Comparison of ENCODE assay signal across 10 cellular contexts in the genomic region with DNA sequence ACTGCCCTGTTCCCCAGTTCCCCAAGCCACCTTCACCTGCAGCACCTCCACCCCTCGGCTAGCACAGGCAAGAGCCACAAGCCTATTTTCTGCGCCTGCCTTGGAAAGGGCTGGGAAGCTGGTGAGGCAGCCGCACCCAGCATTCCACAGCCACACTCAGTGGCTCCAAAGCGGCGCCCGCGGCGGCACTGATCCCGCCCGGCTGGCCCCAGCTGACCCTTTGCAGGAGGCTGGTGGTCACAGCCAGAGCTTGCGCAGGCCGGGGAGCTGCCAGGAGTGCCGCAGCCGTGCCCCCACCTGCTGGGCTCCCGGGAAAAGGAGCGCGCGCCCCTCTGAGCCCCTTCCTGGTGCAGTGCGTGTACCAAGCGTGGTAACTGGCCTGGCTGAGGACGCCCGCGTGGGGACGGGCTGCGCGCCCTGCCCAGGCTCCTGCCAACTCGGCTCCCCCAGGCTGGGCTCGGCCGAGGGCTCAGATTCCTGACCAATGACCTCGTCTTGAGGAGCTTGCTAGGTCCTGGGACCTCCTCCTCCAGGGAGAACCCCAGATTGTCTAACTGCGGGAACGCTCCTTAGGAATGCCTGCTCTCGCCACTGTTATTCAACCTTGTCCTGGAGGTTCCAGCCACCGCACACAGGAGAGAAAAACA. TPM values are rescaled to one million over a fixed set of nuclear protein-coding genes. Genes with fewer than 3 reads are reported as not detected.
DNase-seq lines count a peak whose midpoint lies in the region; ATAC-seq, FAIRE-seq and TF ChIP-seq lines count a peak whose summit lies in the region.
"Had no signal": no experiment of that assay in that cellular context is flagged by ENCODE, and none has a peak within 500 bp of the region (broad histone marks: within the 10 kb centered on the region; RNA-seq: fewer than 3 reads in every experiment).

No MANE protein-coding gene starts in this region.

- FAIRE-seq in small intestine (lab: Jason Lieb, UNC) = no peak
- FAIRE-seq: GM12892 had no signal

- H3K4me1 Mint-ChIP-seq in HFFc6 (ENCODE audit: low read depth) = peaks cover 12% of the 10 kb centered on the region; the same call in 1 of the 2 replicates

- H3K9me3 Mint-ChIP-seq in HFFc6 = no peaks in the 10 kb centered on the region

- H3K27ac ChIP-seq in brain microvascular endothelial cell (no peak overlapping the region), small intestine (ENCODE audit: low read depth in 1 of 2, low read length in 1 of 2) (no peak overlapping the region)
- H3K27ac ChIP-seq: ovary had no signal

- peaks cover 20% of the 10 kb centered on the region for H3K27me3 Mint-ChIP-seq in HFFc6 (ENCODE audit: insufficient read depth)

- no peaks in the 10 kb centered on the region for H3K9me3 ChIP-seq in small intestine (ENCODE audit: control insufficient read depth, low read depth)
- H3K9me3 ChIP-seq: ovary had no signal

- H3K36me3 ChIP-seq in brain microvascular endothelial cell (replicated peaks) = no peaks in the 10 kb centered on the region
- H3K36me3 ChIP-seq in small intestine (ENCODE audit: control insufficient read depth in 2 of 2, insufficient read depth in 2 of 2, low read length in 2 of 2) = no peaks in the 10 kb centered on the region
- H3K36me3 ChIP-seq: ovary had no signal

- no peaks in the 10 kb centered on the region for H3K4me1 ChIP-seq in small intestine (ENCODE audit: control insufficient read depth in 2 of 2, insufficient read depth in 1 of 2, low read depth in 1 of 2, low read length in 1 of 2)

- in situ Hi-C loops in brain microvascular endothelial cell (cut with HindIII; ENCODE audit: low pct_ligation_motif_present, low sequenced_read_pairs) = no loop called here

- ATAC-seq in HG03342 (IDR thresholded peaks at IDR 0.05; ENCODE audit: unreplicated experiment) = no peak
- ATAC-seq in GM18907 (IDR thresholded peaks at IDR 0.05; ENCODE audit: unreplicated experiment) = no peak

- H3K36me3 Mint-ChIP-seq in HFFc6 (ENCODE audit: low read depth) = no peaks in the 10 kb centered on the region

- H3K4me3 ChIP-seq in brain microvascular endothelial cell (ENCODE audit: low read depth, low read length) (peak overlapping the region; percentile 22), small intestine (ENCODE audit: low read depth in 1 of 2, low read length in 2 of 2) (peak overlapping the region in 1 of 2 donors; percentile 47)
- H3K4me3 ChIP-seq: ovary had no signal

- WGBS in small intestine, 3 donors = 6 to 8% (median 7%) methylated on average over 29 to 34 of the region's 34 CpGs

- no peak for TF ChIP-seq CTCF in HFFc6 (IDR thresholded peaks at IDR 0.05)
- no peak for TF ChIP-seq CTCF in brain microvascular endothelial cell (IDR thresholded peaks at IDR 0.05; ENCODE audit: low read depth, low read length, missing control alignments)

- peak overlapping the region; percentile 53 for H3K4me3 Mint-ChIP-seq in HFFc6

- H3K27me3 ChIP-seq in brain microvascular endothelial cell (replicated peaks) = peaks cover 11% of the 10 kb centered on the region
- H3K27me3 ChIP-seq in small intestine (ENCODE audit: control insufficient read depth in 2 of 2, insufficient read depth in 2 of 2, low read length in 2 of 2) = peaks cover 0 to 2% of the 10 kb centered on the region in 2 donors
- H3K27me3 ChIP-seq: ovary had no signal

- DNase-seq in HFFc6 (peak; percentile 35), brain microvascular endothelial cell (no peak), iris pigment epithelial cell (ENCODE audit: low read depth) (peak; percentile 39), small intestine (peak; percentile 60), SHP77 treated with DMSO at 0.1 percent for 48 hours (lab: John Stamatoyannopoulos, UW) (no peak)
- DNase-seq in activated CD4-positive, alpha-beta T cell treated with anti-CD3 and anti-CD28 coated beads, Interleukin-2, amount 50 U/mL, for 4 hours = no peak
- DNase-seq: ovary had no signal

- no peak overlapping the region for H3K27ac Mint-ChIP-seq in HFFc6

RNA-seq across cellular contexts. Expression of a gene that starts 13.3 kb away (rescaled TPM):
- total RNA-seq in HFFc6 (2021; fragmentation: NEBNext Ultra II Directional; extraction: Animal tissue kit (Norgen Biotek cat#: 25700)) = under 1 TPM in 1 of 6 experiments, not detected in 5; 0.14 TPM
- 1 to 10 TPM in 2 of 3 donors, under 1 TPM in 1; 0.67 to 7.0 (median 1.4) TPM for polyA plus RNA-seq in small intestine

RNA-seq across cellular contexts. Expression of a gene that starts 46.7 kb away (rescaled TPM):
- total RNA-seq in HFFc6 (2021; fragmentation: NEBNext Ultra II Directional; extraction: Animal tissue kit (Norgen Biotek cat#: 25700)) = 1,000 to 10,000 TPM; 2,533 to 2,832 (median 2,656) TPM
- polyA plus RNA-seq in small intestine = 100 to 1,000 TPM; 243 to 362 (median 254) TPM

Comparison
In these comparisons a context has a peak if more than half of its experiments do, and no peak if none do; other contexts are left out.
1. DNase-seq: peak in HFFc6 (single experiment), iris pigment epithelial cell (single experiment) and small intestine (single experiment); none in brain microvascular endothelial cell (single experiment), SHP77 treated with DMSO at 0.1 percent for 48 hours (single experiment) and activated CD4-positive, alpha-beta T cell treated with anti-CD3 and anti-CD28 coated beads, Interleukin-2, amount 50 U/mL, for 4 hours (0 of 2).